Comparison of ENCODE assay signal across 8 cellular contexts in genomic region chr18:79400091-79400590, GRCh38. TPM values are rescaled to one million over a fixed set of nuclear protein-coding genes. Genes with fewer than 3 reads are reported as not detected.
DNase-seq lines count a peak whose midpoint lies in the region; ATAC-seq and TF ChIP-seq lines count a peak whose summit lies in the region.

No MANE protein-coding gene starts in this region.

- peak; percentile 40 for DNase-seq in activated CD4-positive, CD25-positive, alpha-beta regulatory T cell treated with anti-CD3 and anti-CD28 coated beads, Interleukin-2, amount 50 U/mL, for 16 hours (ENCODE audit: low read depth, low spot score)
- no peak for DNase-seq in SJSA1 (ENCODE audit: low read depth in 1 of 2, low spot score in 2 of 2)
- DNase-seq in brain microvascular endothelial cell: no peak
- peak; percentile 58 to 80 for DNase-seq in left colon
- DNase-seq in stimulated activated CD8-positive, alpha-beta memory T cell treated with anti-CD3 and anti-CD28 coated beads, Interleukin-15, amount 100 ng/mL, for 48 hours (ENCODE audit: low read depth in 2 of 2): peak; percentile 44 to 61
- DNase-seq in HFFc6: no peak

- 0 out of 2 replicates have a peak, but pooled peaks cover 2% of the 10 kb centered on the region for H3K9me3 ChIP-seq in SJSA1 (replicated peaks)

- no peaks in the 10 kb centered on the region for H3K36me3 ChIP-seq in SJSA1
- no peaks in the 10 kb centered on the region for H3K36me3 ChIP-seq in brain microvascular endothelial cell (replicated peaks)

- H3K4me3 ChIP-seq in SJSA1: peak overlapping the region; percentile 52
- peak overlapping the region; percentile 35 for H3K4me3 ChIP-seq in brain microvascular endothelial cell (ENCODE audit: low read depth, low read length)

- H3K27ac ChIP-seq in SJSA1 (no peak overlapping the region), brain microvascular endothelial cell (no peak overlapping the region)

- H3K27me3 Mint-ChIP-seq in HFFc6 (ENCODE audit: insufficient read depth): peaks cover 1% of the 10 kb centered on the region; the same call in 1 of the 2 replicates

- H3K4me1 ChIP-seq in SJSA1 (replicated peaks): peaks cover 12% of the 10 kb centered on the region

- H3K36me3 Mint-ChIP-seq in HFFc6 (ENCODE audit: low read depth): no peaks in the 10 kb centered on the region

- H3K4me3 Mint-ChIP-seq in HFFc6: no peak overlapping the region

- H3K9me3 Mint-ChIP-seq in HFFc6: no peaks in the 10 kb centered on the region

- no peaks in the 10 kb centered on the region for H3K4me1 Mint-ChIP-seq in HFFc6 (ENCODE audit: low read depth)

- no peak for ATAC-seq in activated CD4-positive, CD25-positive, alpha-beta regulatory T cell treated with anti-CD3 and anti-CD28 coated beads, Interleukin-2, amount 50 U/mL, for 24 hours
- ATAC-seq in left colon: peak; percentile 49
- ATAC-seq in HG03196 (IDR thresholded peaks at IDR 0.05; ENCODE audit: unreplicated experiment): no peak

- H3K27me3 ChIP-seq in SJSA1 (replicated peaks) (no peaks in the 10 kb centered on the region), brain microvascular endothelial cell (replicated peaks) (peaks cover 42% of the 10 kb centered on the region)

- TF ChIP-seq CTCF in brain microvascular endothelial cell (IDR thresholded peaks at IDR 0.05; ENCODE audit: low read depth, low read length, missing control alignments) (no peak), HFFc6 (IDR thresholded peaks at IDR 0.05) (no peak)

- no peak overlapping the region for H3K27ac Mint-ChIP-seq in HFFc6

- in situ Hi-C loops in brain microvascular endothelial cell (cut with HindIII; ENCODE audit: low pct_ligation_motif_present, low sequenced_read_pairs): no loop called here

- intact Hi-C loops in left colon (cut with DNase I, micrococcal nuclease): no loop called here

RNA-seq across cellular contexts. Expression of gene NFATC1, which starts 4.4 kb away (rescaled TPM):
- total RNA-seq in SJSA1 (2014; rRNA removed; shearing (Covaris generic)): 2.2 and 3.4 TPM in 2 replicates
- 1 to 10 TPM; 2.9 to 4.4 TPM for total RNA-seq in left colon
- 1 to 10 TPM in 2 of 6 experiments, under 1 TPM in 4; 0.57 to 2.0 (median 0.89) TPM for total RNA-seq in HFFc6 (2021; fragmentation: NEBNext Ultra II Directional; extraction: Animal tissue kit (Norgen Biotek cat#: 25700))

Comparison
In these comparisons a context has a peak if more than half of its experiments do, and no peak if none do; other contexts are left out.
1. DNase-seq: peak in activated CD4-positive, CD25-positive, alpha-beta regulatory T cell treated with anti-CD3 and anti-CD28 coated beads, Interleukin-2, amount 50 U/mL, for 16 hours (single experiment), left colon (2 of 2) and stimulated activated CD8-positive, alpha-beta memory T cell treated with anti-CD3 and anti-CD28 coated beads, Interleukin-15, amount 100 ng/mL, for 48 hours (2 of 2); none in SJSA1 (0 of 2), brain microvascular endothelial cell (single experiment) and HFFc6 (single experiment).